1 cellular context compared by ENCODE assay signal in the genomic region with DNA sequence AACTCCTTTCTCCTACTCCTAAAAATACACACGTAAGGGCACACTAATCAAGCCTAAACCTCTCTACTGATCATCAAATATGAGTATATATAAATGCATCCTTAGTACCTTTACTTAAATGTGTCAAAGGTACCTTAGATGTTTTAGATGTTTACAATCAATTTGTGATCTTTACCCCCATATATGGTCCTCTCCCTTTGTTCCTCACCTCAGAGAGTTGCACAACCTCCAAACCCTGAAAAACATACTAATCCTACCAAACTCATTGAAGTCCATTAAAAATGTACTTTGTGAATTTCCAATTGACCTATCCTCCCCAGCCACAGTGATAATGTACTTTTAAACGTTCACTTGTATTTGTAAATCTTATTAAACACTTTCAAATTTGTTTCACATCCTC.
TF ChIP-seq lines count a peak whose summit lies in the region.

No MANE protein-coding gene starts in this region.

TF ChIP-seq in HepG2, 621 proteins besides CTCF, POLR2A, EP300 and RAD21 (continued from another document and continues in another):
- TF ChIP-seq, protein P1, sequence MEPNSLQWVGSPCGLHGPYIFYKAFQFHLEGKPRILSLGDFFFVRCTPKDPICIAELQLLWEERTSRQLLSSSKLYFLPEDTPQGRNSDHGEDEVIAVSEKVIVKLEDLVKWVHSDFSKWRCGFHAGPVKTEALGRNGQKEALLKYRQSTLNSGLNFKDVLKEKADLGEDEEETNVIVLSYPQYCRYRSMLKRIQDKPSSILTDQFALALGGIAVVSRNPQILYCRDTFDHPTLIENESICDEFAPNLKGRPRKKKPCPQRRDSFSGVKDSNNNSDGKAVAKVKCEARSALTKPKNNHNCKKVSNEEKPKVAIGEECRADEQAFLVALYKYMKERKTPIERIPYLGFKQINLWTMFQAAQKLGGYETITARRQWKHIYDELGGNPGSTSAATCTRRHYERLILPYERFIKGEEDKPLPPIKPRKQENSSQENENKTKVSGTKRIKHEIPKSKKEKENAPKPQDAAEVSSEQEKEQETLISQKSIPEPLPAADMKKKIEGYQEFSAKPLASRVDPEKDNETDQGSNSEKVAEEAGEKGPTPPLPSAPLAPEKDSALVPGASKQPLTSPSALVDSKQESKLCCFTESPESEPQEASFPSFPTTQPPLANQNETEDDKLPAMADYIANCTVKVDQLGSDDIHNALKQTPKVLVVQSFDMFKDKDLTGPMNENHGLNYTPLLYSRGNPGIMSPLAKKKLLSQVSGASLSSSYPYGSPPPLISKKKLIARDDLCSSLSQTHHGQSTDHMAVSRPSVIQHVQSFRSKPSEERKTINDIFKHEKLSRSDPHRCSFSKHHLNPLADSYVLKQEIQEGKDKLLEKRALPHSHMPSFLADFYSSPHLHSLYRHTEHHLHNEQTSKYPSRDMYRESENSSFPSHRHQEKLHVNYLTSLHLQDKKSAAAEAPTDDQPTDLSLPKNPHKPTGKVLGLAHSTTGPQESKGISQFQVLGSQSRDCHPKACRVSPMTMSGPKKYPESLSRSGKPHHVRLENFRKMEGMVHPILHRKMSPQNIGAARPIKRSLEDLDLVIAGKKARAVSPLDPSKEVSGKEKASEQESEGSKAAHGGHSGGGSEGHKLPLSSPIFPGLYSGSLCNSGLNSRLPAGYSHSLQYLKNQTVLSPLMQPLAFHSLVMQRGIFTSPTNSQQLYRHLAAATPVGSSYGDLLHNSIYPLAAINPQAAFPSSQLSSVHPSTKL (CRISPR knock-in tag; IDR thresholded peaks at IDR 0.05): peak; percentile 61; the same call in 1 of the 2 replicates
- TF ChIP-seq, protein P2, sequence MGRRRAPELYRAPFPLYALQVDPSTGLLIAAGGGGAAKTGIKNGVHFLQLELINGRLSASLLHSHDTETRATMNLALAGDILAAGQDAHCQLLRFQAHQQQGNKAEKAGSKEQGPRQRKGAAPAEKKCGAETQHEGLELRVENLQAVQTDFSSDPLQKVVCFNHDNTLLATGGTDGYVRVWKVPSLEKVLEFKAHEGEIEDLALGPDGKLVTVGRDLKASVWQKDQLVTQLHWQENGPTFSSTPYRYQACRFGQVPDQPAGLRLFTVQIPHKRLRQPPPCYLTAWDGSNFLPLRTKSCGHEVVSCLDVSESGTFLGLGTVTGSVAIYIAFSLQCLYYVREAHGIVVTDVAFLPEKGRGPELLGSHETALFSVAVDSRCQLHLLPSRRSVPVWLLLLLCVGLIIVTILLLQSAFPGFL (CRISPR knock-in tag; IDR thresholded peaks at IDR 0.05): no peak
- no peak for TF ChIP-seq SMARCC2 (IDR thresholded peaks at IDR 0.05)
- no peak for TF ChIP-seq ATRX (CRISPR knock-in tag; IDR thresholded peaks at IDR 0.05; ENCODE audit: borderline replicate concordance)
- no peak for TF ChIP-seq CENPX (CRISPR knock-in tag; IDR thresholded peaks at IDR 0.05)
- peak; percentile 57; the same call in 1 of the 2 replicates for TF ChIP-seq HNF4A (CRISPR knock-in tag; IDR thresholded peaks at IDR 0.05)
- TF ChIP-seq, protein P3, sequence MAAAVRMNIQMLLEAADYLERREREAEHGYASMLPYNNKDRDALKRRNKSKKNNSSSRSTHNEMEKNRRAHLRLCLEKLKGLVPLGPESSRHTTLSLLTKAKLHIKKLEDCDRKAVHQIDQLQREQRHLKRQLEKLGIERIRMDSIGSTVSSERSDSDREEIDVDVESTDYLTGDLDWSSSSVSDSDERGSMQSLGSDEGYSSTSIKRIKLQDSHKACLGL (CRISPR knock-in tag; IDR thresholded peaks at IDR 0.05): no peak
- TF ChIP-seq TOPORS (CRISPR knock-in tag; IDR thresholded peaks at IDR 0.05): no peak
- TF ChIP-seq ZNF224 (CRISPR knock-in tag; IDR thresholded peaks at IDR 0.05): no peak
- TF ChIP-seq, protein P4, sequence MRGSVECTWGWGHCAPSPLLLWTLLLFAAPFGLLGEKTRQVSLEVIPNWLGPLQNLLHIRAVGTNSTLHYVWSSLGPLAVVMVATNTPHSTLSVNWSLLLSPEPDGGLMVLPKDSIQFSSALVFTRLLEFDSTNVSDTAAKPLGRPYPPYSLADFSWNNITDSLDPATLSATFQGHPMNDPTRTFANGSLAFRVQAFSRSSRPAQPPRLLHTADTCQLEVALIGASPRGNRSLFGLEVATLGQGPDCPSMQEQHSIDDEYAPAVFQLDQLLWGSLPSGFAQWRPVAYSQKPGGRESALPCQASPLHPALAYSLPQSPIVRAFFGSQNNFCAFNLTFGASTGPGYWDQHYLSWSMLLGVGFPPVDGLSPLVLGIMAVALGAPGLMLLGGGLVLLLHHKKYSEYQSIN (CRISPR knock-in tag; IDR thresholded peaks at IDR 0.05; ENCODE audit: borderline replicate concordance): no peak
- TF ChIP-seq, protein P5, sequence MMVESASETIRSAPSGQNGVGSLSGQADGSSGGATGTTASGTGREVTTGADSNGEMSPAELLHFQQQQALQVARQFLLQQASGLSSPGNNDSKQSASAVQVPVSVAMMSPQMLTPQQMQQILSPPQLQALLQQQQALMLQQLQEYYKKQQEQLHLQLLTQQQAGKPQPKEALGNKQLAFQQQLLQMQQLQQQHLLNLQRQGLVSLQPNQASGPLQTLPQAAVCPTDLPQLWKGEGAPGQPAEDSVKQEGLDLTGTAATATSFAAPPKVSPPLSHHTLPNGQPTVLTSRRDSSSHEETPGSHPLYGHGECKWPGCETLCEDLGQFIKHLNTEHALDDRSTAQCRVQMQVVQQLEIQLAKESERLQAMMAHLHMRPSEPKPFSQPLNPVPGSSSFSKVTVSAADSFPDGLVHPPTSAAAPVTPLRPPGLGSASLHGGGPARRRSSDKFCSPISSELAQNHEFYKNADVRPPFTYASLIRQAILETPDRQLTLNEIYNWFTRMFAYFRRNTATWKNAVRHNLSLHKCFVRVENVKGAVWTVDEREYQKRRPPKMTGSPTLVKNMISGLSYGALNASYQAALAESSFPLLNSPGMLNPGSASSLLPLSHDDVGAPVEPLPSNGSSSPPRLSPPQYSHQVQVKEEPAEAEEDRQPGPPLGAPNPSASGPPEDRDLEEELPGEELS (CRISPR knock-in tag; IDR thresholded peaks at IDR 0.05): peak; percentile 55; the same call in 1 of the 2 replicates
- no peak for TF ChIP-seq SNRNP70 (IDR thresholded peaks at IDR 0.05; ENCODE audit: low read depth, low read length)
- peak; percentile 69 for TF ChIP-seq GATAD2A (CRISPR knock-in tag; IDR thresholded peaks at IDR 0.05)
- TF ChIP-seq, protein P6, sequence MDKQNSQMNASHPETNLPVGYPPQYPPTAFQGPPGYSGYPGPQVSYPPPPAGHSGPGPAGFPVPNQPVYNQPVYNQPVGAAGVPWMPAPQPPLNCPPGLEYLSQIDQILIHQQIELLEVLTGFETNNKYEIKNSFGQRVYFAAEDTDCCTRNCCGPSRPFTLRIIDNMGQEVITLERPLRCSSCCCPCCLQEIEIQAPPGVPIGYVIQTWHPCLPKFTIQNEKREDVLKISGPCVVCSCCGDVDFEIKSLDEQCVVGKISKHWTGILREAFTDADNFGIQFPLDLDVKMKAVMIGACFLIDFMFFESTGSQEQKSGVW (CRISPR knock-in tag; IDR thresholded peaks at IDR 0.05; ENCODE audit: borderline replicate concordance): no peak
- TF ChIP-seq ZFP36L2 (CRISPR knock-in tag; IDR thresholded peaks at IDR 0.05): no peak
- TF ChIP-seq ZSCAN22 (CRISPR knock-in tag; IDR thresholded peaks at IDR 0.05): no peak
- no peak for TF ChIP-seq ZNF501 (CRISPR knock-in tag; IDR thresholded peaks at IDR 0.05)
- no peak for TF ChIP-seq YEATS4 (CRISPR knock-in tag; IDR thresholded peaks at IDR 0.05; ENCODE audit: borderline replicate concordance)
- TF ChIP-seq MYNN (CRISPR knock-in tag; IDR thresholded peaks at IDR 0.05; ENCODE audit: low read depth): no peak
- TF ChIP-seq ZNF678 (CRISPR knock-in tag; IDR thresholded peaks at IDR 0.05): no peak
- TF ChIP-seq, protein P7, sequence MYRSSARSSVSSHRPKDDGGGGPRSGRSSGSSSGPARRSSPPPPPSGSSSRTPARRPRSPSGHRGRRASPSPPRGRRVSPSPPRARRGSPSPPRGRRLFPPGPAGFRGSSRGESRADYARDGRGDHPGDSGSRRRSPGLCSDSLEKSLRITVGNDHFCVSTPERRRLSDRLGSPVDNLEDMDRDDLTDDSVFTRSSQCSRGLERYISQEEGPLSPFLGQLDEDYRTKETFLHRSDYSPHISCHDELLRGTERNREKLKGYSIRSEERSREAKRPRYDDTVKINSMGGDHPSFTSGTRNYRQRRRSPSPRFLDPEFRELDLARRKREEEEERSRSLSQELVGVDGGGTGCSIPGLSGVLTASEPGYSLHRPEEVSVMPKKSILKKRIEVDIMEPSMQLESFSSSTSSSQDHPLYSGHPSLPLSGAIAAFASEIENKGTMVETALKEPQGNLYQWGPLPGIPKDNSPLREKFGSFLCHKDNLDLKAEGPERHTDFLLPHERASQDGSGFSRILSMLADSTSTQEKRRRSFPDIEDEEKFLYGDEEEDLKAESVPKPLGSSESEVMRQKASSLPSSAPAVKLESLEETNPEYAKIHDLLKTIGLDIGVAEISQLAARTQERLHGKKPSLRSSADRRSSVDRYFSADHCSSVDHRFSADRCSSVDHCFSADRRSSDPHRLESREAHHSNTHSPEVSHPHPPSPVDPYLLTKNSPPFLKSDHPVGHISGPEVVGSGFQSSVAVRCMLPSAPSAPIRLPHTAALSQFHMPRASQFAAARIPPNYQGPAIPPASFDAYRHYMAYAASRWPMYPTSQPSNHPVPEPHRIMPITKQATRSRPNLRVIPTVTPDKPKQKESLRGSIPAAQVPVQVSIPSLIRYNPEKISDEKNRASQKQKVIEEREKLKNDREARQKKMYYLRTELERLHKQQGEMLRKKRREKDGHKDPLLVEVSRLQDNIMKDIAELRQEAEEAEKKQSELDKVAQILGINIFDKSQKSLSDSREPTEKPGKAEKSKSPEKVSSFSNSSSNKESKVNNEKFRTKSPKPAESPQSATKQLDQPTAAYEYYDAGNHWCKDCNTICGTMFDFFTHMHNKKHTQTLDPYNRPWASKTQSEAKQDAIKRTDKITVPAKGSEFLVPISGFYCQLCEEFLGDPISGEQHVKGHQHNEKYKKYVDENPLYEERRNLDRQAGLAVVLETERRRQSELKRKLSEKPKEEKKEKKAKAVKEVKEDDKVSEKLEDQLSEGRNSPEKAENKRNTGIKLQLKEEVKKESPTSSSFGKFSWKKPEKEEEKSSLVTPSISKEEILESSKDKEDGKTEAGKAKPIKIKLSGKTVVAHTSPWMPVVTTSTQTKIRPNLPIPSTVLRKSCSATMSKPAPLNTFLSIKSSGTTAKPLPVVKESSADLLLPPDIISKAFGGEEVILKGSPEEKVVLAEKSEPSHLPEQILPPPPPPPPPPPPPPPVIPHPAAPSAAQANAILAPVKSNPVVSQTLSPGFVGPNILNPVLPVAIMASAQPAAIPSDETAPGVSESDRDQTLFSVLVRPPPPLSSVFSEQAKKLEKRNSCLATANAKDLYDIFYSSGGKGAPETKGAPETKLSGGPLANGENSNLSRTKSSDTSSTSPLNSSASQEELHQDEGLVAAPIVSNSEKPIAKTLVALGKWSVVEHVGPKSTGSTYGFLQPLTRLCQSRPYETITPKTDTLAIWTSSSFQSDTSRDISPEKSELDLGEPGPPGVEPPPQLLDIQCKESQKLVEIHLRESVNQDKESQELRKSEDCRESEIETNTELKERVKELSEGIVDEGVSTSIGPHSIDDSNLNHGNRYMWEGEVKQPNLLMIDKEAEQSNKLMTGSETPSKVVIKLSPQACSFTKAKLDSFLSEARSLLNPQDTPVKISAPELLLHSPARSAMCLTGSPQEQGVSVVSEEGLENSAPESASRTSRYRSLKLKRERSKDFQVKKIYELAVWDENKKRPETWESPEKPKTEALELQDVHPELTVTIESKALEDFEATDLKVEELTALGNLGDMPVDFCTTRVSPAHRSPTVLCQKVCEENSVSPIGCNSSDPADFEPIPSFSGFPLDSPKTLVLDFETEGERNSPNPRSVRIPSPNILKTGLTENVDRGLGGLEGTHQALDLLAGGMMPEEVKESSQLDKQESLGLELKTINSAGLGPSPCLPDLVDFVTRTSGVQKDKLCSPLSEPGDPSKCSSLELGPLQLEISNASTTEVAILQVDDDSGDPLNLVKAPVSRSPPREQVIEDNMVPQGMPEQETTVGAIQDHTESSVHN (CRISPR knock-in tag; IDR thresholded peaks at IDR 0.05): no peak
- TF ChIP-seq, protein P8, sequence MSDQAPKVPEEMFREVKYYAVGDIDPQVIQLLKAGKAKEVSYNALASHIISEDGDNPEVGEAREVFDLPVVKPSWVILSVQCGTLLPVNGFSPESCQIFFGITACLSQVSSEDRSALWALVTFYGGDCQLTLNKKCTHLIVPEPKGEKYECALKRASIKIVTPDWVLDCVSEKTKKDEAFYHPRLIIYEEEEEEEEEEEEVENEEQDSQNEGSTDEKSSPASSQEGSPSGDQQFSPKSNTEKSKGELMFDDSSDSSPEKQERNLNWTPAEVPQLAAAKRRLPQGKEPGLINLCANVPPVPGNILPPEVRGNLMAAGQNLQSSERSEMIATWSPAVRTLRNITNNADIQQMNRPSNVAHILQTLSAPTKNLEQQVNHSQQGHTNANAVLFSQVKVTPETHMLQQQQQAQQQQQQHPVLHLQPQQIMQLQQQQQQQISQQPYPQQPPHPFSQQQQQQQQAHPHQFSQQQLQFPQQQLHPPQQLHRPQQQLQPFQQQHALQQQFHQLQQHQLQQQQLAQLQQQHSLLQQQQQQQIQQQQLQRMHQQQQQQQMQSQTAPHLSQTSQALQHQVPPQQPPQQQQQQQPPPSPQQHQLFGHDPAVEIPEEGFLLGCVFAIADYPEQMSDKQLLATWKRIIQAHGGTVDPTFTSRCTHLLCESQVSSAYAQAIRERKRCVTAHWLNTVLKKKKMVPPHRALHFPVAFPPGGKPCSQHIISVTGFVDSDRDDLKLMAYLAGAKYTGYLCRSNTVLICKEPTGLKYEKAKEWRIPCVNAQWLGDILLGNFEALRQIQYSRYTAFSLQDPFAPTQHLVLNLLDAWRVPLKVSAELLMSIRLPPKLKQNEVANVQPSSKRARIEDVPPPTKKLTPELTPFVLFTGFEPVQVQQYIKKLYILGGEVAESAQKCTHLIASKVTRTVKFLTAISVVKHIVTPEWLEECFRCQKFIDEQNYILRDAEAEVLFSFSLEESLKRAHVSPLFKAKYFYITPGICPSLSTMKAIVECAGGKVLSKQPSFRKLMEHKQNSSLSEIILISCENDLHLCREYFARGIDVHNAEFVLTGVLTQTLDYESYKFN (CRISPR knock-in tag; conservative IDR thresholded peaks at IDR 0.05): peak; percentile 63
- TF ChIP-seq CREM (IDR thresholded peaks at IDR 0.05): peak; percentile 26; the same call in 1 of the 2 replicates
- no peak for TF ChIP-seq CREM (CRISPR knock-in tag; IDR thresholded peaks at IDR 0.05)
- TF ChIP-seq, protein P9, sequence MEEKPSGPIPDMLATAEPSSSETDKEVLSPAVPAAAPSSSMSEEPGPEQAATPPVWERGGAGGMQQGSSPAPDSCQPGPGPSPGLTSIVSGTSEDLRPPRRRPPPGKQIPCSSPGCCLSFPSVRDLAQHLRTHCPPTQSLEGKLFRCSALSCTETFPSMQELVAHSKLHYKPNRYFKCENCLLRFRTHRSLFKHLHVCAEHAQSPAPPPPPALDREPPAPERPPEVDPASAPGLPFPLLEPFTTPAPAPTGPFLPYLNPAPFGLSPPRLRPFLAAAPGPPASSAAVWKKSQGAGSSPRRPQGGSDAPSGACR (CRISPR knock-in tag; IDR thresholded peaks at IDR 0.05): no peak
- TF ChIP-seq NBN (conservative IDR thresholded peaks at IDR 0.05): no peak
